Comparison of ENCODE assay signal across 16 cellular contexts in the genomic region with DNA sequence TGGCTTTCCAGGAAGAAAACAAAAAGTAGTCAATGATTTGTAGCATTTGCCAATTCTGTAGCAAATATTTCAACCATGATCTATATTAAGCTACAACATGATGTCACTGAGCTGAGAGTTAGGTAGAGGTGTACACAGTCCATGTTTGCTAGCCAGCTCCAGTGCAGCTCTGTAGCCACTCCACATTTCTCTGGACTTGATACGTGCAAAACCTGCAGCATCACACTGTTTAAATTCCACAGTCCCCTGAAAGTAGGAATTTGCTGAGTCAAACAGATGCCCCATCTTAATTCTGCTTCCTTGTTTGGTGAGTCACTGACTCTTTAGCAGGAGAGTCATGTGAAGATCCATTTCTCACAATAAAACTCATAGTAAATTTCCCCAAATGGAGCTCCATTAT.
DNase-seq lines count a peak whose midpoint lies in the region; ATAC-seq, FAIRE-seq and TF ChIP-seq lines count a peak whose summit lies in the region.
"Had no signal": no experiment of that assay in that cellular context is flagged by ENCODE, and none has a peak within 500 bp of the region (broad histone marks: within the 10 kb centered on the region; RNA-seq: fewer than 3 reads in every experiment).

No MANE protein-coding gene starts in this region.

- TF ChIP-seq POLR2A in vagina (IDR thresholded peaks at IDR 0.05) = no peak

- TF ChIP-seq CTCF in bronchial epithelial cell (IDR thresholded peaks at IDR 0.05; ENCODE audit: insufficient read depth, low read length, severe bottlenecking) (no peak), mucosa of descending colon (IDR thresholded peaks at IDR 0.05) (no peak), vagina (IDR thresholded peaks at IDR 0.05) (no peak)
- TF ChIP-seq CTCF in activated CD8-positive, alpha-beta T cell treated with anti-CD3 and anti-CD28 coated beads for 36 hours (IDR thresholded peaks at IDR 0.05) = no peak

- H3K27me3 ChIP-seq in bronchial epithelial cell (ENCODE audit: control insufficient read depth, insufficient read depth, low read length) = no peaks in the 10 kb centered on the region
- no peaks in the 10 kb centered on the region for H3K27me3 ChIP-seq in vagina

- H3K36me3 Mint-ChIP-seq in activated CD8-positive, alpha-beta T cell treated with anti-CD3 and anti-CD28 coated beads for 36 hours (ENCODE audit: low read depth) = no peaks in the 10 kb centered on the region
- H3K36me3 Mint-ChIP-seq: CD4-positive, alpha-beta memory T cell; naive thymus-derived CD8-positive, alpha-beta T cell; stimulated activated effector memory CD8-positive, alpha-beta T cell treated with anti-CD3 and anti-CD28 coated beads, Interleukin-12 subunit alpha, Interleukin-12 subunit beta, amount 100 ng/mL, for 72 hours had no signal

- no peaks in the 10 kb centered on the region for H3K36me3 ChIP-seq in bronchial epithelial cell (ENCODE audit: control insufficient read depth, insufficient read depth, low read length)
- H3K36me3 ChIP-seq in mucosa of descending colon (ENCODE audit: low read depth) = no peaks in the 10 kb centered on the region
- no peaks in the 10 kb centered on the region for H3K36me3 ChIP-seq in vagina

- intact Hi-C loops in mucosa of descending colon (cut with DNase I, micrococcal nuclease) (no loop called here), vagina (cut with DNase I) (no loop called here)
- intact Hi-C loops in activated CD8-positive, alpha-beta T cell treated with anti-CD3 and anti-CD28 coated beads for 36 hours (cut with micrococcal nuclease) = no loop called here

- DNase-seq in EH (ENCODE audit: low read depth) = peak; percentile 59
- peak; percentile 81 for DNase-seq in HS-5 (ENCODE audit: low read depth)
- DNase-seq in bronchial epithelial cell (ENCODE audit: low read depth) = peak; percentile 83
- no peak for DNase-seq in mucosa of descending colon
- no peak for DNase-seq in stimulated activated CD4-positive, alpha-beta T cell treated with anti-CD3 and anti-CD28 coated beads, Interleukin-4, amount 100 ng/mL, for 24 hours
- no peak for DNase-seq in activated CD8-positive, alpha-beta T cell treated with anti-CD3 and anti-CD28 coated beads for 36 hours
- no peak for DNase-seq in epidermal melanocyte (ENCODE audit: insufficient read length, low spot score)
- no peak for DNase-seq in vagina (ENCODE audit: extremely low spot score in 2 of 2)
- DNase-seq: activated effector memory CD4-positive, alpha-beta T cell treated with anti-CD3 and anti-CD28 coated beads, Interleukin-2, amount 50 U/mL, for 16 hours; CD4-positive, alpha-beta memory T cell; Karpas-422; naive thymus-derived CD8-positive, alpha-beta T cell; Right ventricle myocardium superior; stimulated activated CD4-positive, alpha-beta T cell treated with anti-CD3 and anti-CD28 coated beads, Interleukin-12 subunit alpha, Interleukin-12 subunit beta, amount 100 ng/mL, for 4 hours had no signal

- no peak overlapping the region for H3K4me3 ChIP-seq in bronchial epithelial cell (ENCODE audit: low read depth, low read length)
- no peak overlapping the region for H3K4me3 ChIP-seq in mucosa of descending colon
- H3K4me3 ChIP-seq in vagina = no peak overlapping the region

- no peaks in the 10 kb centered on the region for H3K27me3 Mint-ChIP-seq in activated CD8-positive, alpha-beta T cell treated with anti-CD3 and anti-CD28 coated beads for 36 hours
- H3K27me3 Mint-ChIP-seq: CD4-positive, alpha-beta memory T cell had no signal

- peaks cover 2% of the 10 kb centered on the region for H3K9me3 Mint-ChIP-seq in activated CD8-positive, alpha-beta T cell treated with anti-CD3 and anti-CD28 coated beads for 36 hours

- ATAC-seq in mucosa of descending colon = peak; percentile 34
- no peak for ATAC-seq in activated CD8-positive, alpha-beta T cell treated with anti-CD3 and anti-CD28 coated beads for 36 hours
- ATAC-seq: activated CD4-positive, CD25-positive, alpha-beta regulatory T cell treated with anti-CD3 and anti-CD28 coated beads, Interleukin-2, amount 50 U/mL, for 24 hours; naive thymus-derived CD8-positive, alpha-beta T cell; stimulated activated effector memory CD8-positive, alpha-beta T cell treated with anti-CD3 and anti-CD28 coated beads, Interleukin-12 subunit alpha, Interleukin-12 subunit beta, amount 100 ng/mL, for 72 hours had no signal

- CTCF ChIA-PET in activated CD8-positive, alpha-beta T cell treated with anti-CD3 and anti-CD28 coated beads for 36 hours (lab: Charles Lee) = no interaction called here

- FAIRE-seq in bronchial epithelial cell (lab: Jason Lieb, UNC) = no peak

- H3K4me1 Mint-ChIP-seq in activated CD8-positive, alpha-beta T cell treated with anti-CD3 and anti-CD28 coated beads for 36 hours (ENCODE audit: low read depth) = no peaks in the 10 kb centered on the region
- H3K4me1 Mint-ChIP-seq: CD4-positive, alpha-beta memory T cell; naive thymus-derived CD8-positive, alpha-beta T cell; stimulated activated effector memory CD8-positive, alpha-beta T cell treated with anti-CD3 and anti-CD28 coated beads, Interleukin-12 subunit alpha, Interleukin-12 subunit beta, amount 100 ng/mL, for 72 hours had no signal

- no peaks in the 10 kb centered on the region for H3K9me3 ChIP-seq in mucosa of descending colon
- H3K9me3 ChIP-seq in vagina = no peaks in the 10 kb centered on the region

- H3K27ac Mint-ChIP-seq in activated CD8-positive, alpha-beta T cell treated with anti-CD3 and anti-CD28 coated beads for 36 hours = no peak overlapping the region
- H3K27ac Mint-ChIP-seq: CD4-positive, alpha-beta memory T cell; naive thymus-derived CD8-positive, alpha-beta T cell; stimulated activated effector memory CD8-positive, alpha-beta T cell treated with anti-CD3 and anti-CD28 coated beads, Interleukin-12 subunit alpha, Interleukin-12 subunit beta, amount 100 ng/mL, for 72 hours had no signal

- H3K27ac ChIP-seq in vagina = no peak overlapping the region

- H3K4me3 Mint-ChIP-seq in activated CD8-positive, alpha-beta T cell treated with anti-CD3 and anti-CD28 coated beads for 36 hours = no peak overlapping the region
- H3K4me3 Mint-ChIP-seq: CD4-positive, alpha-beta memory T cell; naive thymus-derived CD8-positive, alpha-beta T cell; stimulated activated effector memory CD8-positive, alpha-beta T cell treated with anti-CD3 and anti-CD28 coated beads, Interleukin-12 subunit alpha, Interleukin-12 subunit beta, amount 100 ng/mL, for 72 hours had no signal

- H3K4me1 ChIP-seq in mucosa of descending colon (ENCODE audit: low read depth) (no peaks in the 10 kb centered on the region), vagina (no peaks in the 10 kb centered on the region)

- POLR2A ChIA-PET in activated CD8-positive, alpha-beta T cell treated with anti-CD3 and anti-CD28 coated beads for 36 hours (lab: Charles Lee) = no interaction called here

Comparison
In these comparisons a context has a peak if more than half of its experiments do, and no peak if none do; other contexts are left out.
1. DNase-seq: peak in EH (single experiment), HS-5 (single experiment) and bronchial epithelial cell (single experiment); none in mucosa of descending colon (0 of 3), stimulated activated CD4-positive, alpha-beta T cell treated with anti-CD3 and anti-CD28 coated beads, Interleukin-4, amount 100 ng/mL, for 24 hours (single experiment), activated CD8-positive, alpha-beta T cell treated with anti-CD3 and anti-CD28 coated beads for 36 hours (single experiment), epidermal melanocyte (single experiment) and vagina (0 of 2).